Comparison of ENCODE assay signal across 26 cellular contexts in the genomic region with DNA sequence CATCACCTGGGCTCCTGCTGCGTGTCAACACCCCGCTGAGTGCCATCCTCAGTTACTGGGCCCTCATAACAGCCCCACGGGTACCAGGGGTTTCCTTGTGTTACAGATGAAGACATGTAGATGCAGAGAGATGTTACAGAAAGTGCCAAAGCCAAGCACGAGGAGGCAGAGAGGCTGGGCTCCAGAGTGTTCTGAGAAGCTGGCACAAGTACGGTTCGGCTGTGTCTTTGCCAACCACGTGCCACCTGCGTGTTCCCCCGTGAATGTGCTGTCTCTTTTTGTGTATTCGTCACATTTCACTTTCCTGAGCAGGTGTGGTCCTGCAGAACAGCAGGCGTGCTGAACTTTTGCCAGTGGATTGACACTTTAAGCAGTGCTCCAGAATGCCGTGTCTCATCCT.
DNase-seq lines count a peak whose midpoint lies in the region; ATAC-seq and TF ChIP-seq lines count a peak whose summit lies in the region.
"Had no signal": no experiment of that assay in that cellular context is flagged by ENCODE, and none has a peak within 500 bp of the region (broad histone marks: within the 10 kb centered on the region; RNA-seq: fewer than 3 reads in every experiment).

No MANE protein-coding gene starts in this region.

- H3K4me1 ChIP-seq in mesenchymal stem cell (ENCODE audit: control insufficient read depth, insufficient read depth, low read depth, low read length) (peaks cover 37% of the 10 kb centered on the region), testis (peaks cover 27% of the 10 kb centered on the region), suprapubic skin (peaks cover 34% of the 10 kb centered on the region)

- intact Hi-C loops in testis (cut with DNase I; ENCODE audit: low total_unique reads): no loop called here

- H2AK5ac ChIP-seq in mesenchymal stem cell (ENCODE audit: low read length, severe bottlenecking): no peak overlapping the region

- H4K8ac ChIP-seq in mesenchymal stem cell (ENCODE audit: low read length): peak overlapping the region; percentile 12

- TF ChIP-seq EP300 in suprapubic skin (IDR thresholded peaks at IDR 0.05): no peak

- no peak overlapping the region for H3K9ac ChIP-seq in mesenchymal stem cell (ENCODE audit: low read length)

- peak overlapping the region; percentile 29 for H4K91ac ChIP-seq in mesenchymal stem cell (ENCODE audit: low read length)

- H2BK5ac ChIP-seq in mesenchymal stem cell (ENCODE audit: low read depth, low read length, poor library complexity, severe bottlenecking): no peak overlapping the region

- WGBS in mesenchymal stem cell: 97% methylated on average over 11 of the region's 12 CpGs
- 79 to 82% methylated on average over 12 of the region's 12 CpGs for WGBS in testis, 2 donors
- 51% methylated on average over 12 of the region's 12 CpGs for WGBS in suprapubic skin

- H3K4me3 ChIP-seq in mesenchymal stem cell (ENCODE audit: insufficient read depth in 1 of 2, low read depth in 1 of 2, low read length in 2 of 2) (no peak overlapping the region), testis (no peak overlapping the region), suprapubic skin (no peak overlapping the region)
- H3K4me3 ChIP-seq: GM23338, transverse colon had no signal

- H3K4me1 Mint-ChIP-seq in activated T-cell treated with anti-CD3 and anti-CD28 coated beads, Interleukin-2, amount 50 U/mL, for 24 hours (ENCODE audit: low read depth): peaks cover 95% of the 10 kb centered on the region
- peaks cover 78% of the 10 kb centered on the region for H3K4me1 Mint-ChIP-seq in activated T-helper 17 cell treated with anti-CD3 and anti-CD28 coated beads, Interleukin-2, amount 50 U/mL, for 72 hours

- TF ChIP-seq CTCF in testis (IDR thresholded peaks at IDR 0.05) (no peak), suprapubic skin (IDR thresholded peaks at IDR 0.05) (no peak)

- H3K9me3 ChIP-seq in mesenchymal stem cell (ENCODE audit: control insufficient read depth, low read length) (no peaks in the 10 kb centered on the region), testis (no peaks in the 10 kb centered on the region), suprapubic skin (no peaks in the 10 kb centered on the region)
- H3K9me3 ChIP-seq: Caco-2, transverse colon had no signal

- H2BK15ac ChIP-seq in mesenchymal stem cell (ENCODE audit: low read depth, poor library complexity, severe bottlenecking): no peak overlapping the region

- H3K27me3 Mint-ChIP-seq in activated T-cell treated with anti-CD3 and anti-CD28 coated beads, Interleukin-2, amount 50 U/mL, for 24 hours: no peaks in the 10 kb centered on the region
- H3K27me3 Mint-ChIP-seq in activated T-helper 17 cell treated with anti-CD3 and anti-CD28 coated beads, Interleukin-2, amount 50 U/mL, for 72 hours: no peaks in the 10 kb centered on the region
- H3K27me3 Mint-ChIP-seq: activated CD8-positive, alpha-beta memory T cell treated with anti-CD3 and anti-CD28 coated beads, Interleukin-2, amount 10 ng/mL, durations not matched to agents 7 days and 5 days; activated naive CD8-positive, alpha-beta T cell treated with anti-CD3 and anti-CD28 coated beads, Interleukin-2, amount 10 ng/mL, durations not matched to agents 7 days and 5 days; memory B cell had no signal

- H3K14ac ChIP-seq in mesenchymal stem cell (ENCODE audit: low read length in 2 of 2): no peak overlapping the region

- no peak for DNase-seq in activated T-cell treated with anti-CD3 and anti-CD28 coated beads, Interleukin-2, amount 50 U/mL, for 24 hours
- no peak for DNase-seq in activated T-cell treated with anti-CD3 and anti-CD28 coated beads for 4 hours
- DNase-seq in mesenchymal stem cell: no peak
- peak; percentile 42 for DNase-seq in testis
- no peak for DNase-seq in suprapubic skin (ENCODE audit: low spot score in 2 of 2)
- DNase-seq in activated naive CD4-positive, alpha-beta T cell treated with Interleukin-2 at 50 U/mL for 16 hours: no peak
- DNase-seq: activated CD4-positive, alpha-beta T cell treated with anti-CD3 and anti-CD28 coated beads for 4 hours; activated CD8-positive, alpha-beta memory T cell treated with anti-CD3 and anti-CD28 coated beads, Interleukin-2, amount 10 ng/mL, durations not matched to agents 7 days and 5 days; activated naive CD8-positive, alpha-beta T cell treated with anti-CD3 and anti-CD28 coated beads, Interleukin-2, amount 10 ng/mL, durations not matched to agents 7 days and 5 days; Caco-2; dermis blood vessel endothelial cell; DMS79 treated with DMSO at 0.1 percent for 48 hours; HFFc6; hippocampal formation; KG1; left colon; MM.1S; NCI-H2081 treated with DMSO at 0.1 percent for 48 hours; NCI-H345; nucleus accumbens; transverse colon had no signal

- H3K27ac ChIP-seq in mesenchymal stem cell (ENCODE audit: low read length, poor library complexity, severe bottlenecking) (no peak overlapping the region), testis (no peak overlapping the region), suprapubic skin (no peak overlapping the region)
- H3K27ac ChIP-seq: transverse colon had no signal

- TF ChIP-seq POLR2A in testis (IDR thresholded peaks at IDR 0.05) (no peak), suprapubic skin (IDR thresholded peaks at IDR 0.05) (no peak)

- no peak overlapping the region for H2BK12ac ChIP-seq in mesenchymal stem cell (ENCODE audit: low read length in 2 of 2)

- H3K4ac ChIP-seq in mesenchymal stem cell (ENCODE audit: low read depth in 1 of 2, low read length in 2 of 2): no peak overlapping the region

- H3K27me3 ChIP-seq in mesenchymal stem cell (ENCODE audit: control insufficient read depth in 1 of 2, insufficient read depth in 1 of 2, low read length in 2 of 2) (no peaks in the 10 kb centered on the region), testis (no peaks in the 10 kb centered on the region), suprapubic skin (no peaks in the 10 kb centered on the region)
- H3K27me3 ChIP-seq: transverse colon had no signal

- H3K79me1 ChIP-seq in mesenchymal stem cell (replicated peaks; ENCODE audit: low read length, poor library complexity, severe bottlenecking): peaks cover 42% of the 10 kb centered on the region

- H3K4me2 ChIP-seq in mesenchymal stem cell (ENCODE audit: low read length, poor library complexity, severe bottlenecking): no peak overlapping the region
- H3K4me2 ChIP-seq: GM23338 had no signal

- H3K36me3 Mint-ChIP-seq in activated T-cell treated with anti-CD3 and anti-CD28 coated beads, Interleukin-2, amount 50 U/mL, for 24 hours (ENCODE audit: low read depth): peaks cover 75% of the 10 kb centered on the region
- H3K36me3 Mint-ChIP-seq in activated T-helper 17 cell treated with anti-CD3 and anti-CD28 coated beads, Interleukin-2, amount 50 U/mL, for 72 hours (ENCODE audit: low read depth): peaks cover 88% of the 10 kb centered on the region

- no peak overlapping the region for H3K23ac ChIP-seq in mesenchymal stem cell (ENCODE audit: low read length in 2 of 2)

- H3K36me3 ChIP-seq in mesenchymal stem cell (ENCODE audit: control insufficient read depth in 1 of 2, insufficient read depth in 2 of 2, low read depth in 1 of 2, low read length in 2 of 2): peaks cover 0 to 11% of the 10 kb centered on the region in 2 experiments
- H3K36me3 ChIP-seq in testis (ENCODE audit: low read depth, missing control alignments): no peaks in the 10 kb centered on the region
- no peaks in the 10 kb centered on the region for H3K36me3 ChIP-seq in suprapubic skin
- H3K36me3 ChIP-seq: transverse colon had no signal

- no peak for ATAC-seq in activated T-helper 17 cell treated with anti-CD3 and anti-CD28 coated beads, Interleukin-2, amount 50 U/mL, for 72 hours (replicated peaks)
- no peak for ATAC-seq in HG02623 (IDR thresholded peaks at IDR 0.05; ENCODE audit: unreplicated experiment)
- ATAC-seq: activated CD8-positive, alpha-beta memory T cell treated with anti-CD3 and anti-CD28 coated beads, Interleukin-2, amount 10 ng/mL, durations not matched to agents 7 days and 5 days; GM23338; left colon had no signal

- H3K27ac Mint-ChIP-seq in activated T-cell treated with anti-CD3 and anti-CD28 coated beads, Interleukin-2, amount 50 U/mL, for 24 hours: peak overlapping the region; percentile 71
- H3K27ac Mint-ChIP-seq in activated T-helper 17 cell treated with anti-CD3 and anti-CD28 coated beads, Interleukin-2, amount 50 U/mL, for 72 hours: peak overlapping the region; percentile 52
- H3K27ac Mint-ChIP-seq: activated CD8-positive, alpha-beta memory T cell treated with anti-CD3 and anti-CD28 coated beads, Interleukin-2, amount 10 ng/mL, durations not matched to agents 7 days and 5 days; activated T-helper 1 cell treated with anti-CD3 and anti-CD28 coated beads, Interleukin-12 subunit alpha, Interleukin-12 subunit beta, Interleukin-2, Interleukin-4 antibody, amounts not matched to agents 30 ng/mL and 10 ng/mL and 1 ng/mL, durations not matched to agents 14 hours and 24 hours and 36 hours; GM23338; HFFc6 had no signal

- no peak overlapping the region for H2BK120ac ChIP-seq in mesenchymal stem cell (ENCODE audit: low read depth, low read length)

- no peak overlapping the region for H3K4me3 Mint-ChIP-seq in activated T-cell treated with anti-CD3 and anti-CD28 coated beads, Interleukin-2, amount 50 U/mL, for 24 hours
- no peak overlapping the region for H3K4me3 Mint-ChIP-seq in activated T-helper 17 cell treated with anti-CD3 and anti-CD28 coated beads, Interleukin-2, amount 50 U/mL, for 72 hours
- H3K4me3 Mint-ChIP-seq: activated CD8-positive, alpha-beta memory T cell treated with anti-CD3 and anti-CD28 coated beads, Interleukin-2, amount 10 ng/mL, durations not matched to agents 7 days and 5 days; activated naive CD8-positive, alpha-beta T cell treated with anti-CD3 and anti-CD28 coated beads, Interleukin-2, amount 10 ng/mL, durations not matched to agents 7 days and 5 days; activated T-helper 1 cell treated with anti-CD3 and anti-CD28 coated beads, Interleukin-12 subunit alpha, Interleukin-12 subunit beta, Interleukin-2, Interleukin-4 antibody, amounts not matched to agents 30 ng/mL and 10 ng/mL and 1 ng/mL, durations not matched to agents 14 hours and 24 hours and 36 hours; GM23338; HFFc6; memory B cell had no signal

- H3K9me3 Mint-ChIP-seq in activated T-cell treated with anti-CD3 and anti-CD28 coated beads, Interleukin-2, amount 50 U/mL, for 24 hours: no peaks in the 10 kb centered on the region
- H3K9me3 Mint-ChIP-seq in activated T-helper 17 cell treated with anti-CD3 and anti-CD28 coated beads, Interleukin-2, amount 50 U/mL, for 72 hours: no peaks in the 10 kb centered on the region
- H3K9me3 Mint-ChIP-seq: activated naive CD8-positive, alpha-beta T cell treated with anti-CD3 and anti-CD28 coated beads, Interleukin-2, amount 10 ng/mL, durations not matched to agents 7 days and 5 days; activated T-helper 1 cell treated with anti-CD3 and anti-CD28 coated beads, Interleukin-12 subunit alpha, Interleukin-12 subunit beta, Interleukin-2, Interleukin-4 antibody, amounts not matched to agents 30 ng/mL and 10 ng/mL and 1 ng/mL, durations not matched to agents 14 hours and 24 hours and 36 hours; GM23338; HFFc6; memory B cell had no signal

- peak overlapping the region in 1 of 2 experiments; percentile 23 for H3K18ac ChIP-seq in mesenchymal stem cell (ENCODE audit: low read depth in 1 of 2, low read length in 2 of 2)

- no peak overlapping the region for H2AFZ ChIP-seq in mesenchymal stem cell (ENCODE audit: low read depth, low read length)
- H2AFZ ChIP-seq: GM23338 had no signal
